In genomic region chr7:95628831-95629439, GRCh38 we compare ENCODE assay signal across 12 cellular contexts. TPM values are rescaled to one million over a fixed set of nuclear protein-coding genes. Genes with fewer than 3 reads are reported as not detected.
A peak's percentile ranks its signal among the peaks of the same experiment; 100 is the strongest.
DNase-seq lines count a peak whose midpoint lies in the region; ATAC-seq and TF ChIP-seq lines count a peak whose summit lies in the region.
"Had no signal": no experiment of that assay in that cellular context is flagged by ENCODE, and none has a peak within 500 bp of the region (broad histone marks: within the 10 kb centered on the region; RNA-seq: fewer than 3 reads in every experiment).

No MANE protein-coding gene starts in this region.

- TF ChIP-seq CTCF in body of pancreas (IDR thresholded peaks at IDR 0.05), result peak in 3 of 7 experiments; percentile 12 to 35 (median 34)
- peak; percentile 30 for TF ChIP-seq CTCF in thoracic aorta (IDR thresholded peaks at IDR 0.05)
- TF ChIP-seq CTCF in natural killer cell (IDR thresholded peaks at IDR 0.05), result no peak

- H3K27ac ChIP-seq in body of pancreas (peak overlapping the region; percentile 17 to 79 (median 74)), thoracic aorta (peak overlapping the region; percentile 36 to 41)
- H3K27ac ChIP-seq: SK-N-MC had no signal

- DNase-seq in NCI-H146 treated with DMSO at 0.1 percent for 48 hours (lab: John Stamatoyannopoulos, UW; ENCODE audit: unreplicated experiment), result peak; percentile 70
- DNase-seq in body of pancreas, result peak in 2 of 4 donors; percentile 38 to 65
- DNase-seq in iris pigment epithelial cell (ENCODE audit: low read depth), result peak; percentile 87
- no peak for DNase-seq in thoracic aorta (ENCODE audit: low spot score)
- no peak for DNase-seq in T-helper 1 cell
- DNase-seq in HPDE6-E6E7 (ENCODE audit: extremely low spot score), result no peak
- DNase-seq in natural killer cell, result no peak
- DNase-seq: activated naive CD8-positive, alpha-beta T cell treated with anti-CD3 and anti-CD28 coated beads for 36 hours; retina had no signal

- intact Hi-C loops in body of pancreas (cut with DNase I), result no loop called here
- intact Hi-C loops in natural killer cell (cut with micrococcal nuclease), result no loop called here

- H3K27me3 Mint-ChIP-seq in natural killer cell (ENCODE audit: low read depth in 2 of 2), result peaks cover 4 to 14% of the 10 kb centered on the region in 2 donors
- H3K27me3 Mint-ChIP-seq: activated naive CD8-positive, alpha-beta T cell treated with anti-CD3 and anti-CD28 coated beads for 36 hours had no signal

- H3K9me3 ChIP-seq in body of pancreas (no peaks in the 10 kb centered on the region), thoracic aorta (no peaks in the 10 kb centered on the region)

- no peaks in the 10 kb centered on the region for H3K36me3 Mint-ChIP-seq in natural killer cell
- H3K36me3 Mint-ChIP-seq: activated naive CD8-positive, alpha-beta T cell treated with anti-CD3 and anti-CD28 coated beads for 36 hours had no signal

- no peaks in the 10 kb centered on the region for H3K9me3 Mint-ChIP-seq in natural killer cell

- H3K36me3 ChIP-seq in body of pancreas (replicated peaks in 1 of 2; ENCODE audit: insufficient read depth in 1 of 2, low read depth in 2 of 2), result no peaks in the 10 kb centered on the region
- no peaks in the 10 kb centered on the region for H3K36me3 ChIP-seq in thoracic aorta

- H3K4me3 ChIP-seq in body of pancreas, result no peak overlapping the region
- no peak overlapping the region for H3K4me3 ChIP-seq in thoracic aorta
- H3K4me3 ChIP-seq: SK-N-MC had no signal

- H3K4me1 ChIP-seq in body of pancreas, result peaks cover 31% of the 10 kb centered on the region
- peaks cover 11 to 32% of the 10 kb centered on the region in 2 donors for H3K4me1 ChIP-seq in thoracic aorta (ENCODE audit: control insufficient read depth in 1 of 2, low read depth in 2 of 2)

- peaks cover 0 to 5% of the 10 kb centered on the region in 2 donors for H3K4me1 Mint-ChIP-seq in natural killer cell
- H3K4me1 Mint-ChIP-seq: activated naive CD8-positive, alpha-beta T cell treated with anti-CD3 and anti-CD28 coated beads for 36 hours had no signal

- H3K27me3 ChIP-seq in body of pancreas, result no peaks in the 10 kb centered on the region
- H3K27me3 ChIP-seq in thoracic aorta (replicated peaks; ENCODE audit: insufficient read depth), result no peaks in the 10 kb centered on the region

- ATAC-seq in body of pancreas, result peak; percentile 87
- ATAC-seq in thoracic aorta (ENCODE audit: insufficient number of reproducible peaks, low FRiP score, low read depth), result peak; percentile 52
- ATAC-seq in HG03565 (IDR thresholded peaks at IDR 0.05; ENCODE audit: unreplicated experiment), result no peak
- no peak for ATAC-seq in natural killer cell

- no peak overlapping the region for H3K4me3 Mint-ChIP-seq in natural killer cell
- H3K4me3 Mint-ChIP-seq: activated naive CD8-positive, alpha-beta T cell treated with anti-CD3 and anti-CD28 coated beads for 36 hours had no signal

- H3K27ac Mint-ChIP-seq in natural killer cell, result no peak overlapping the region
- H3K27ac Mint-ChIP-seq: activated naive CD8-positive, alpha-beta T cell treated with anti-CD3 and anti-CD28 coated beads for 36 hours had no signal

- TF ChIP-seq POLR2A in body of pancreas (IDR thresholded peaks at IDR 0.05), result peak in 2 of 3 donors; percentile 17 to 47

- WGBS in body of pancreas, 2 donors, result 21 to 25% methylated on average over 5 of the region's 5 CpGs

RNA-seq across cellular contexts. Expression of gene PDK4, which starts 32.6 kb away (rescaled TPM):
- 100 to 1,000 TPM; 234 to 308 TPM for total RNA-seq in body of pancreas
- total RNA-seq in thoracic aorta, result 100 to 1,000 TPM in 1 of 2 donors, 10 to 100 TPM in 1; 79.5 to 316 TPM
- 1 to 10 TPM in 2 of 3 donors, under 1 TPM in 1; 0.78 to 3.8 (median 2.3) TPM for total RNA-seq in natural killer cell
- total RNA-seq: activated naive CD8-positive, alpha-beta T cell treated with anti-CD3 and anti-CD28 coated beads for 36 hours; HT1080 had no signal

Comparison
In these comparisons a context has a peak if more than half of its experiments do, and no peak if none do; other contexts are left out.
1. DNase-seq: peak in NCI-H146 treated with DMSO at 0.1 percent for 48 hours (single experiment) and iris pigment epithelial cell (single experiment); none in thoracic aorta (single experiment), T-helper 1 cell (0 of 5), HPDE6-E6E7 (single experiment) and natural killer cell (single experiment).
2. ATAC-seq: peak in body of pancreas (single experiment) and thoracic aorta (single experiment); none in HG03565 (single experiment) and natural killer cell (0 of 3).
3. RNA of gene PDK4, which starts 32.6 kb away (total RNA-seq): 79.5 to 316 TPM in thoracic aorta and 234 to 308 TPM in body of pancreas; 0.78 to 3.8 TPM in natural killer cell; every median in the first group is over 10 times any median in the second.